In the genomic region with DNA sequence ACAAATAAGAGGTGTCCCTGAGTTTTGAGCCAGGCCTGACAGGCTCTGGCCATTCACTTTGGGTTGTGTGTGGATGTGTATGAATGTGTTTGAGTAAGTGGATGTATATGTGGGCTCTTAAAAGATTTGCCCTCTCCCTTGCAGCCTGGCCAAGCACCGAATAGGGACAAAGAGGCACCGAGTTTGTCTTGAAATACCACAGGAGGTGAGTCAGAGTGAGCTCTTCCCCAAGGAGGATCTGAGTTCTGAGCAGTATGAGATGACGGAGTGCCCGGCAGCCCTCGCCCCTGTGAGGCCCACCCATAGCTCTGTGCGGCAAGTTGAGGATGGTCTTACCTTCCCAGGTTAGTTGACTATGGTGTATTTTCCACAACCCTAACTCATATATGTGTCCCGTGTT, we compare ENCODE assay signal across 21 cellular contexts. TPM values are rescaled to one million over a fixed set of nuclear protein-coding genes. Genes with fewer than 3 reads are reported as not detected.
DNase-seq lines count a peak whose midpoint lies in the region; ATAC-seq, FAIRE-seq and TF ChIP-seq lines count a peak whose summit lies in the region.
"Had no signal": no experiment of that assay in that cellular context is flagged by ENCODE, and none has a peak within 500 bp of the region (broad histone marks: within the 10 kb centered on the region; RNA-seq: fewer than 3 reads in every experiment).

No MANE protein-coding gene starts in this region.

- H4K20me1 ChIP-seq in GM23338 (replicated peaks; ENCODE audit: insufficient read depth) (peaks cover 59% of the 10 kb centered on the region), astrocyte (ENCODE audit: insufficient read depth, low read length) (peaks cover 59% of the 10 kb centered on the region)

- no peak overlapping the region for H3K4me2 ChIP-seq in GM23338
- H3K4me2 ChIP-seq in astrocyte (ENCODE audit: low read length), result peak overlapping the region; percentile 36
- H3K4me2 ChIP-seq: neural progenitor cell, PC-9 had no signal

- peaks cover 31% of the 10 kb centered on the region; the same call in 1 of the 2 replicates for H3F3A ChIP-seq in GM23338 (replicated peaks; ENCODE audit: low read depth)

- no peak overlapping the region; the same call in 2 of the 3 replicates for H3K4me3 Mint-ChIP-seq in GM23338
- H3K4me3 Mint-ChIP-seq in astrocyte (ENCODE audit: unreplicated experiment), result peak overlapping the region; percentile 25
- no peak overlapping the region for H3K4me3 Mint-ChIP-seq in activated CD4-positive, alpha-beta memory T cell treated with anti-CD3 and anti-CD28 coated beads, Interleukin-2, amount 10 ng/mL, durations not matched to agents 7 days and 5 days
- H3K4me3 Mint-ChIP-seq: neural progenitor cell had no signal

- WGBS in tibial nerve, 2 donors, result 90 to 91% methylated on average over 7 of the region's 7 CpGs

- peak overlapping the region; percentile 36 for H3K9ac ChIP-seq in astrocyte (ENCODE audit: low read length)
- H3K9ac ChIP-seq: neural progenitor cell had no signal

- H3K36me3 Mint-ChIP-seq in GM23338 (ENCODE audit: low read depth) (peaks cover 98% of the 10 kb centered on the region), astrocyte (ENCODE audit: low read depth, unreplicated experiment) (peaks cover 48% of the 10 kb centered on the region)
- H3K36me3 Mint-ChIP-seq in activated CD4-positive, alpha-beta memory T cell treated with anti-CD3 and anti-CD28 coated beads, Interleukin-2, amount 10 ng/mL, durations not matched to agents 7 days and 5 days (ENCODE audit: low read depth), result peaks cover 78% of the 10 kb centered on the region

- H3K27ac ChIP-seq in GM23338 (ENCODE audit: low read depth), result no peak overlapping the region
- peak overlapping the region; percentile 13 for H3K27ac ChIP-seq in astrocyte (ENCODE audit: low read depth, low read length)
- no peak overlapping the region for H3K27ac ChIP-seq in tibial nerve
- H3K27ac ChIP-seq: neural progenitor cell, PC-9, right atrium auricular region, SK-N-MC, vagina had no signal

- H3K79me2 ChIP-seq in GM23338 (replicated peaks; ENCODE audit: insufficient read depth) (peaks cover 68% of the 10 kb centered on the region), astrocyte (ENCODE audit: insufficient read depth, low read length) (peaks cover 16% of the 10 kb centered on the region)

- H3K9me3 ChIP-seq in astrocyte (ENCODE audit: insufficient read depth, low read depth, low read length) (no peaks in the 10 kb centered on the region), tibial nerve (no peaks in the 10 kb centered on the region)
- H3K9me3 ChIP-seq: right atrium auricular region, vagina had no signal

- TF ChIP-seq CTCF in GM23338 (conservative IDR thresholded peaks at IDR 0.05; ENCODE audit: low read depth in 2 of 2), result no peak
- no peak for TF ChIP-seq CTCF in astrocyte (IDR thresholded peaks at IDR 0.05; ENCODE audit: insufficient read depth, low read depth, low read length)
- no peak for TF ChIP-seq CTCF in tibial nerve (IDR thresholded peaks at IDR 0.05)

- no peak for TF ChIP-seq POLR2A in tibial nerve (IDR thresholded peaks at IDR 0.05)

- CTCF ChIA-PET in activated CD4-positive, alpha-beta memory T cell treated with anti-CD3 and anti-CD28 coated beads, Interleukin-2, amount 10 ng/mL, durations not matched to agents 7 days and 5 days (lab: Charles Lee), result no interaction called here

- POLR2A ChIA-PET in activated CD4-positive, alpha-beta memory T cell treated with anti-CD3 and anti-CD28 coated beads, Interleukin-2, amount 10 ng/mL, durations not matched to agents 7 days and 5 days (lab: Charles Lee), result no interaction called here

- ATAC-seq in GM23338 (no peak), GM21390 (IDR thresholded peaks at IDR 0.05; ENCODE audit: unreplicated experiment) (no peak)

- H3K9me2 ChIP-seq in GM23338 (ENCODE audit: insufficient read depth), result no peaks in the 10 kb centered on the region

- H3K4me1 Mint-ChIP-seq in GM23338, result no peaks in the 10 kb centered on the region
- H3K4me1 Mint-ChIP-seq in astrocyte (ENCODE audit: low read depth, unreplicated experiment), result peaks cover 33% of the 10 kb centered on the region
- H3K4me1 Mint-ChIP-seq in activated CD4-positive, alpha-beta memory T cell treated with anti-CD3 and anti-CD28 coated beads, Interleukin-2, amount 10 ng/mL, durations not matched to agents 7 days and 5 days, result peaks cover under 1% of the 10 kb centered on the region
- H3K4me1 Mint-ChIP-seq: neural progenitor cell had no signal

- DNase-seq in 8988T, result peak; percentile 41
- DNase-seq in GM23338 (ENCODE audit: low spot score), result no peak
- peak; percentile 50 for DNase-seq in astrocyte (ENCODE audit: low read depth)
- peak; percentile 43 for DNase-seq in glomerular visceral epithelial cell (ENCODE audit: extremely low spot score)
- no peak for DNase-seq in tibial nerve (ENCODE audit: low spot score in 2 of 2)
- DNase-seq in activated CD4-positive, alpha-beta memory T cell treated with anti-CD3 and anti-CD28 coated beads, Interleukin-2, amount 10 ng/mL, durations not matched to agents 7 days and 5 days, result no peak
- DNase-seq in activated CD4-positive, CD25-positive, alpha-beta regulatory T cell treated with anti-CD3 and anti-CD28 coated beads, Interleukin-2, amount 50 U/mL, for 72 hours, result no peak
- DNase-seq: activated CD4-positive, alpha-beta T cell treated with anti-CD3 and anti-CD28 coated beads, Interleukin-2, amount 50 U/mL, for 4 hours; activated T-cell treated with anti-CD3 and anti-CD28 coated beads, Interleukin-2, amount 50 U/mL, for 48 hours; GDM1; H7; head of caudate nucleus; NCI-H2081 treated with DMSO at 0.1 percent for 48 hours; NCI-H526 treated with DMSO at 0.1 percent for 48 hours had no signal

- peak; percentile 5 for FAIRE-seq in astrocyte (lab: Jason Lieb, UNC)
- FAIRE-seq: endothelial cell of umbilical vein had no signal

- TF ChIP-seq EP300 in tibial nerve (IDR thresholded peaks at IDR 0.05), result no peak

- H3K4me3 ChIP-seq in GM23338 (no peak overlapping the region), astrocyte (ENCODE audit: insufficient read depth, low read depth, low read length) (no peak overlapping the region), tibial nerve (no peak overlapping the region)
- H3K4me3 ChIP-seq: neural progenitor cell, PC-9, right atrium auricular region, SK-N-MC, vagina had no signal

- H3K9me3 Mint-ChIP-seq in GM23338 (no peaks in the 10 kb centered on the region; the same call in 2 of the 3 replicates), astrocyte (ENCODE audit: unreplicated experiment) (no peaks in the 10 kb centered on the region)
- no peaks in the 10 kb centered on the region for H3K9me3 Mint-ChIP-seq in activated CD4-positive, alpha-beta memory T cell treated with anti-CD3 and anti-CD28 coated beads, Interleukin-2, amount 10 ng/mL, durations not matched to agents 7 days and 5 days
- H3K9me3 Mint-ChIP-seq: neural progenitor cell had no signal

- H3K27ac Mint-ChIP-seq in GM23338 (peak overlapping the region; percentile 66; the same call in 1 of the 2 replicates), astrocyte (ENCODE audit: unreplicated experiment) (peak overlapping the region; percentile 86)
- no peak overlapping the region for H3K27ac Mint-ChIP-seq in activated CD4-positive, alpha-beta memory T cell treated with anti-CD3 and anti-CD28 coated beads, Interleukin-2, amount 10 ng/mL, durations not matched to agents 7 days and 5 days
- H3K27ac Mint-ChIP-seq: neural progenitor cell had no signal

- H3K4me1 ChIP-seq in GM23338 (ENCODE audit: insufficient read depth) (no peaks in the 10 kb centered on the region), astrocyte (ENCODE audit: insufficient read depth, low read length) (peaks cover 23% of the 10 kb centered on the region), tibial nerve (no peaks in the 10 kb centered on the region)
- H3K4me1 ChIP-seq: neural progenitor cell, right atrium auricular region had no signal

- no peak overlapping the region for H2AFZ ChIP-seq in GM23338
- H2AFZ ChIP-seq in astrocyte (ENCODE audit: low read depth, low read length), result no peak overlapping the region
- H2AFZ ChIP-seq: neural progenitor cell, PC-9 had no signal

- H3K36me3 ChIP-seq in GM23338 (ENCODE audit: insufficient read depth) (peaks cover 97% of the 10 kb centered on the region), astrocyte (ENCODE audit: insufficient read depth, low read length) (peaks cover 78% of the 10 kb centered on the region), tibial nerve (peaks cover 10 to 100% (median 56%) of the 10 kb centered on the region in 3 donors)
- H3K36me3 ChIP-seq: neural progenitor cell had no signal

- H3K27me3 ChIP-seq in GM23338 (ENCODE audit: insufficient read depth) (no peaks in the 10 kb centered on the region), astrocyte (ENCODE audit: insufficient read depth, low read length) (no peaks in the 10 kb centered on the region), tibial nerve (no peaks in the 10 kb centered on the region)
- H3K27me3 ChIP-seq: neural progenitor cell, right atrium auricular region, vagina had no signal

- peaks cover 7% of the 10 kb centered on the region for H3K27me3 Mint-ChIP-seq in GM23338 (ENCODE audit: insufficient read depth, low read depth, poor library complexity)
- no peaks in the 10 kb centered on the region for H3K27me3 Mint-ChIP-seq in astrocyte (ENCODE audit: low read depth, unreplicated experiment)
- no peaks in the 10 kb centered on the region for H3K27me3 Mint-ChIP-seq in activated CD4-positive, alpha-beta memory T cell treated with anti-CD3 and anti-CD28 coated beads, Interleukin-2, amount 10 ng/mL, durations not matched to agents 7 days and 5 days

TF ChIP-seq in GM23338, 12 proteins besides CTCF, POLR2A, EP300 and RAD21 (continues in another document):
- TF ChIP-seq CREB1 (CRISPR knock-in tag; IDR thresholded peaks at IDR 0.05; ENCODE audit: low read depth) (no peak), EZH2phosphoT487 (IDR thresholded peaks at IDR 0.05; ENCODE audit: unreplicated experiment) (no peak), EZH2 (IDR thresholded peaks at IDR 0.05; ENCODE audit: low read depth, unreplicated experiment) (no peak)

RNA-seq across cellular contexts. Expression of a gene that starts 19.0 kb away (rescaled TPM):
- 97.7 and 106 TPM in 2 replicates for total RNA-seq in GM23338 (2014; rRNA removed; shearing (Covaris generic))
- 47.7 and 52.2 TPM in 2 replicates for polyA plus RNA-seq in GM23338 (2016; fragmentation: Nextera tagmentation; extraction: Ambion mirVana)
- total RNA-seq in astrocyte (93.5 and 97.5 TPM in 2 replicates), tibial nerve (10 to 100 TPM; 24.3 to 40.8 (median 32.8) TPM)
- total RNA-seq in activated CD4-positive, alpha-beta memory T cell treated with anti-CD3 and anti-CD28 coated beads, Interleukin-2, amount 10 ng/mL, durations not matched to agents 7 days and 5 days, result 10 to 100 TPM; 45.3 to 49.4 TPM

RNA-seq across cellular contexts. Expression of a gene that starts 38.4 kb away (rescaled TPM):
- 7.0 and 21.3 TPM in 2 replicates for total RNA-seq in GM23338 (2014; rRNA removed; shearing (Covaris generic))
- 3.4 and 4.5 TPM in 2 replicates for polyA plus RNA-seq in GM23338 (2016; fragmentation: Nextera tagmentation; extraction: Ambion mirVana)
- total RNA-seq in astrocyte (11.4 and 13.9 TPM in 2 replicates), tibial nerve (10 to 100 TPM; 20.7 to 27.0 (median 24.1) TPM)
- total RNA-seq in activated CD4-positive, alpha-beta memory T cell treated with anti-CD3 and anti-CD28 coated beads, Interleukin-2, amount 10 ng/mL, durations not matched to agents 7 days and 5 days, result 10 to 100 TPM; 14.2 to 16.9 TPM

Comparison
In these comparisons a context has a peak if more than half of its experiments do, and no peak if none do; other contexts are left out.
1. DNase-seq: peak in 8988T (single experiment), astrocyte (single experiment) and glomerular visceral epithelial cell (single experiment); none in GM23338 (single experiment), tibial nerve (0 of 2), activated CD4-positive, alpha-beta memory T cell treated with anti-CD3 and anti-CD28 coated beads, Interleukin-2, amount 10 ng/mL, durations not matched to agents 7 days and 5 days (single experiment) and activated CD4-positive, CD25-positive, alpha-beta regulatory T cell treated with anti-CD3 and anti-CD28 coated beads, Interleukin-2, amount 50 U/mL, for 72 hours (single experiment).